Comparison of ENCODE assay signal across 23 cellular contexts in genomic region chr17:46744441-46744840, GRCh38.
DNase-seq lines count a peak whose midpoint lies in the region; ATAC-seq lines count a peak whose summit lies in the region.
"Had no signal": no experiment of that assay in that cellular context is flagged by ENCODE, and none has a peak within 500 bp of the region (broad histone marks: within the 10 kb centered on the region; RNA-seq: fewer than 3 reads in every experiment).

No MANE protein-coding gene starts in this region.

- peaks cover 0 to 5% of the 10 kb centered on the region in 2 donors for H3K36me3 Mint-ChIP-seq in naive B cell

- DNase-seq in HAP-1 (ENCODE audit: low spot score in 2 of 2) (peak; percentile 63 to 96), naive B cell (no peak), NCI-H2171 (lab: John Stamatoyannopoulos, UW) (no peak)
- no peak for DNase-seq in NK-92 treated with Interleukin-12 subunit alpha and Interleukin-12 subunit beta, amount 100 ng/mL, for 24 hours (lab: John Stamatoyannopoulos, UW)
- DNase-seq in stimulated activated CD4-positive, alpha-beta T cell treated with anti-CD3 and anti-CD28 coated beads, Interleukin-2, amount 100 ng/mL, for 48 hours, result no peak
- DNase-seq: 8988T; ACHN; BE2C; C1 segment of cervical spinal cord; CD4-positive, alpha-beta memory T cell; CD4-positive, CD25-positive, alpha-beta regulatory T cell; CD8-positive, alpha-beta memory T cell; COR-L47; DMS 273 treated with DMSO at 0.1 percent for 48 hours; DMS153; DMS53; DMS79; DND-41; EL; GDM1 had no signal

- no peak overlapping the region for H3K4me3 Mint-ChIP-seq in naive B cell
- H3K4me3 Mint-ChIP-seq: CD14-positive monocyte; CD4-positive, alpha-beta memory T cell; CD4-positive, CD25-positive, alpha-beta regulatory T cell; CD8-positive, alpha-beta memory T cell had no signal

- H3K4me1 ChIP-seq in HAP-1, result peaks cover 16% of the 10 kb centered on the region
- H3K4me1 ChIP-seq: BLaER1 had no signal

- H3K9me3 ChIP-seq in HAP-1, result no peaks in the 10 kb centered on the region
- H3K9me3 ChIP-seq: BE2C, BLaER1 had no signal

- no peaks in the 10 kb centered on the region for H3K36me3 ChIP-seq in HAP-1 (replicated peaks)
- H3K36me3 ChIP-seq: BE2C had no signal

- peaks cover 0 to 2% (median 0%) of the 10 kb centered on the region in 7 donors for H3K9me3 Mint-ChIP-seq in naive B cell
- H3K9me3 Mint-ChIP-seq: CD4-positive, alpha-beta memory T cell; CD4-positive, CD25-positive, alpha-beta regulatory T cell; CD8-positive, alpha-beta memory T cell had no signal

- H3K4me1 Mint-ChIP-seq in naive B cell, result peaks cover 28 to 57% (median 53%) of the 10 kb centered on the region in 3 donors
- H3K4me1 Mint-ChIP-seq: CD4-positive, alpha-beta memory T cell; CD8-positive, alpha-beta memory T cell had no signal

- H3K4me3 ChIP-seq in HAP-1, result no peak overlapping the region
- H3K4me3 ChIP-seq: BLaER1, GM12878 had no signal

- ATAC-seq in naive B cell (ENCODE audit: low read depth in 2 of 2), result no peak
- ATAC-seq: GM12878 had no signal

- H3K27me3 ChIP-seq in HAP-1 (ENCODE audit: low read depth), result no peaks in the 10 kb centered on the region
- H3K27me3 ChIP-seq: BE2C, BLaER1 had no signal

- H3K27ac Mint-ChIP-seq in naive B cell, result peak overlapping the region in 4 of 6 donors; percentile 45 to 71 (median 56)
- H3K27ac Mint-ChIP-seq: CD4-positive, CD25-positive, alpha-beta regulatory T cell had no signal

- in situ Hi-C loops in HAP-1 (cut with MboI; ENCODE audit: low sequenced_read_pairs), result no loop called here

- H3K27me3 Mint-ChIP-seq in naive B cell, result no peaks in the 10 kb centered on the region
- H3K27me3 Mint-ChIP-seq: CD4-positive, alpha-beta memory T cell; CD4-positive, CD25-positive, alpha-beta regulatory T cell had no signal

Comparison
In these comparisons a context has a peak if more than half of its experiments do, and no peak if none do; other contexts are left out.
1. DNase-seq: peak in HAP-1 (2 of 2); none in naive B cell (single experiment), NK-92 treated with Interleukin-12 subunit alpha and Interleukin-12 subunit beta, amount 100 ng/mL, for 24 hours (single experiment), NCI-H2171 (single experiment) and stimulated activated CD4-positive, alpha-beta T cell treated with anti-CD3 and anti-CD28 coated beads, Interleukin-2, amount 100 ng/mL, for 48 hours (0 of 2).